9 cellular contexts compared by ENCODE assay signal in genomic region chr16:50024207-50024606, GRCh38. TPM values are rescaled to one million over a fixed set of nuclear protein-coding genes. Genes with fewer than 3 reads are reported as not detected.
DNase-seq lines count a peak whose midpoint lies in the region; ATAC-seq and TF ChIP-seq lines count a peak whose summit lies in the region.
"Had no signal": no experiment of that assay in that cellular context is flagged by ENCODE, and none has a peak within 500 bp of the region (broad histone marks: within the 10 kb centered on the region; RNA-seq: fewer than 3 reads in every experiment).

No MANE protein-coding gene starts in this region.

- H3K4me1 ChIP-seq in OCI-LY3 (ENCODE audit: low read length) (peaks cover 11% of the 10 kb centered on the region), endocrine pancreas (ENCODE audit: control insufficient read depth, insufficient read depth, low read length) (peaks cover 10% of the 10 kb centered on the region), skeletal muscle satellite cell (ENCODE audit: control insufficient read depth, insufficient read depth, low read length) (peaks cover 7% of the 10 kb centered on the region)

- no peak for DNase-seq in activated CD4-positive, alpha-beta T cell treated with anti-CD3 and anti-CD28 coated beads, Interleukin-2, amount 10 ng/mL, durations not matched to agents 24 days and 14 days
- no peak for DNase-seq in activated CD4-positive, alpha-beta T cell treated with anti-CD3 and anti-CD28 coated beads, Interleukin-2, amount 50 U/mL, for 1 hour
- no peak for DNase-seq in RKO (ENCODE audit: low spot score)
- DNase-seq in NCI-H2029 (lab: John Stamatoyannopoulos, UW) = no peak

- intact Hi-C loops in activated CD4-positive, alpha-beta T cell treated with anti-CD3 and anti-CD28 coated beads, Interleukin-2, amount 10 ng/mL, durations not matched to agents 24 days and 14 days (cut with micrococcal nuclease) = loop anchor here (2.0 kb wide), 1 partner anchor 345 kb away; the partner anchor contains the start of gene BRD7

- H3K4me3 ChIP-seq in OCI-LY3 (ENCODE audit: low read length) (peak overlapping the region; percentile 73), endocrine pancreas (ENCODE audit: control insufficient read depth, insufficient read depth, low read length) (peak overlapping the region; percentile 64), skeletal muscle satellite cell (ENCODE audit: low read length) (peak overlapping the region; percentile 37)

- H3K9ac ChIP-seq in OCI-LY3 (ENCODE audit: low read length) (peak overlapping the region; percentile 52), endocrine pancreas (ENCODE audit: control insufficient read depth, insufficient read depth, low read length) (no peak overlapping the region), skeletal muscle satellite cell (ENCODE audit: low read depth, low read length) (peak overlapping the region; percentile 47)

- no peak overlapping the region for H3K27ac Mint-ChIP-seq in activated CD4-positive, alpha-beta T cell treated with anti-CD3 and anti-CD28 coated beads, Interleukin-2, amount 10 ng/mL, durations not matched to agents 24 days and 14 days

- no peak overlapping the region for H3K27ac ChIP-seq in OCI-LY3 (ENCODE audit: low read length)

- H3K9me3 Mint-ChIP-seq in activated CD4-positive, alpha-beta T cell treated with anti-CD3 and anti-CD28 coated beads, Interleukin-2, amount 10 ng/mL, durations not matched to agents 24 days and 14 days = no peaks in the 10 kb centered on the region
- H3K9me3 Mint-ChIP-seq: dendritic cell treated with granulocyte-macrophage colony-stimulating factor and Interleukin-4, amounts not matched to agents 40 ng/mL and 50 ng/mL, for 4 days had no signal

- H2AFZ ChIP-seq in OCI-LY3 (ENCODE audit: low read depth, low read length) = peak overlapping the region; percentile 95

- H3K36me3 ChIP-seq in OCI-LY3 (replicated peaks; ENCODE audit: low read depth, low read length) (no peaks in the 10 kb centered on the region), endocrine pancreas (ENCODE audit: control insufficient read depth, insufficient read depth, low read length) (no peaks in the 10 kb centered on the region), skeletal muscle satellite cell (ENCODE audit: insufficient read depth, low read length) (peaks cover 7% of the 10 kb centered on the region)

- H3K27me3 Mint-ChIP-seq in activated CD4-positive, alpha-beta T cell treated with anti-CD3 and anti-CD28 coated beads, Interleukin-2, amount 10 ng/mL, durations not matched to agents 24 days and 14 days = peaks cover 11% of the 10 kb centered on the region

- H3K4me2 ChIP-seq in OCI-LY3 (ENCODE audit: low read length) (peak overlapping the region; percentile 89), skeletal muscle satellite cell (ENCODE audit: low read length) (peak overlapping the region; percentile 73)

- peaks cover 17% of the 10 kb centered on the region for H3K79me2 ChIP-seq in OCI-LY3 (ENCODE audit: low read length)

- ATAC-seq in GM19328 (IDR thresholded peaks at IDR 0.05; ENCODE audit: unreplicated experiment) = no peak

- peak overlapping the region; percentile 97 for H3K4me3 Mint-ChIP-seq in activated CD4-positive, alpha-beta T cell treated with anti-CD3 and anti-CD28 coated beads, Interleukin-2, amount 10 ng/mL, durations not matched to agents 24 days and 14 days

- H3K4me1 Mint-ChIP-seq in activated CD4-positive, alpha-beta T cell treated with anti-CD3 and anti-CD28 coated beads, Interleukin-2, amount 10 ng/mL, durations not matched to agents 24 days and 14 days = peaks cover 16% of the 10 kb centered on the region

- H3K9me3 ChIP-seq in OCI-LY3 (ENCODE audit: insufficient read depth, low read length) = no peaks in the 10 kb centered on the region
- no peaks in the 10 kb centered on the region for H3K9me3 ChIP-seq in endocrine pancreas (ENCODE audit: control insufficient read depth, low read length)
- no peaks in the 10 kb centered on the region for H3K9me3 ChIP-seq in skeletal muscle satellite cell (replicated peaks; ENCODE audit: low read length)

- no peak for TF ChIP-seq CTCF in OCI-LY3 (IDR thresholded peaks at IDR 0.05; ENCODE audit: low read depth, low read length)

- H3K27me3 ChIP-seq in OCI-LY3 (ENCODE audit: low read depth, low read length) = 0 out of 2 replicates have a peak, but pooled peaks cover 4% of the 10 kb centered on the region
- no peaks in the 10 kb centered on the region for H3K27me3 ChIP-seq in endocrine pancreas (ENCODE audit: control insufficient read depth, insufficient read depth, low read length)
- H3K27me3 ChIP-seq in skeletal muscle satellite cell (ENCODE audit: control insufficient read depth, insufficient read depth, low read length) = peaks cover 21% of the 10 kb centered on the region

- peaks cover 4% of the 10 kb centered on the region for H3K36me3 Mint-ChIP-seq in activated CD4-positive, alpha-beta T cell treated with anti-CD3 and anti-CD28 coated beads, Interleukin-2, amount 10 ng/mL, durations not matched to agents 24 days and 14 days (ENCODE audit: low read depth)

- H4K20me1 ChIP-seq in OCI-LY3 (ENCODE audit: insufficient read depth, low read length) = no peaks in the 10 kb centered on the region

RNA-seq across cellular contexts. Expression of gene CNEP1R1, which starts 0.8 kb away (rescaled TPM):
- total RNA-seq in activated CD4-positive, alpha-beta T cell treated with anti-CD3 and anti-CD28 coated beads, Interleukin-2, amount 10 ng/mL, durations not matched to agents 24 days and 14 days = 22.3 and 23.0 TPM in 2 replicates
- total RNA-seq in skeletal muscle satellite cell (2012; rRNA removed) = 20.3 and 26.2 TPM in 2 replicates

RNA-seq across cellular contexts. Expression of gene HEATR3, which starts 41.6 kb away (rescaled TPM):
- 28.5 and 29.2 TPM in 2 replicates for total RNA-seq in activated CD4-positive, alpha-beta T cell treated with anti-CD3 and anti-CD28 coated beads, Interleukin-2, amount 10 ng/mL, durations not matched to agents 24 days and 14 days
- 31.0 and 31.2 TPM in 2 replicates for total RNA-seq in skeletal muscle satellite cell (2012; rRNA removed)
